ENCODE assay signal across 1 cellular context in genomic region chr19:40283414-40284250, GRCh38.
TF ChIP-seq lines count a peak whose summit lies in the region.

No MANE protein-coding gene starts in this region.

TF ChIP-seq in H1, 55 proteins besides CTCF, POLR2A, EP300 and RAD21:
- TF ChIP-seq RBBP5 (IDR thresholded peaks at IDR 0.05; ENCODE audit: borderline replicate concordance, low read depth, low read length) (no peak), ZNF274 (IDR thresholded peaks at IDR 0.05; ENCODE audit: borderline replicate concordance, extremely low read depth, low read length) (no peak), GABPA (IDR thresholded peaks at IDR 0.05; ENCODE audit: borderline replicate concordance, insufficient read depth, low read length) (no peak), TEAD4 (IDR thresholded peaks at IDR 0.05; ENCODE audit: low read depth, low read length) (no peak), NANOG (IDR thresholded peaks at IDR 0.05; ENCODE audit: insufficient read depth, low read depth, low read length, poor library complexity, severe bottlenecking) (no peak), BACH1 (IDR thresholded peaks at IDR 0.05; ENCODE audit: low read length) (no peak), CBX8 (IDR thresholded peaks at IDR 0.05; ENCODE audit: borderline replicate concordance, low read depth, low read length) (no peak), KDM5A (IDR thresholded peaks at IDR 0.05; ENCODE audit: low read length) (no peak), HDAC2 (IDR thresholded peaks at IDR 0.05; ENCODE audit: borderline replicate concordance in 1 of 2, low read depth in 2 of 2, low read length in 2 of 2) (no peak), TBP (IDR thresholded peaks at IDR 0.05; ENCODE audit: low read depth, low read length) (no peak), SP4 (IDR thresholded peaks at IDR 0.05; ENCODE audit: low read length) (no peak), NRF1 (IDR thresholded peaks at IDR 0.05; ENCODE audit: low read depth, low read length) (no peak), RXRA (IDR thresholded peaks at IDR 0.05; ENCODE audit: insufficient read depth, low read depth, low read length) (no peak), FOSL1 (IDR thresholded peaks at IDR 0.05; ENCODE audit: insufficient read depth, low read depth, low read length) (no peak), KDM1A (IDR thresholded peaks at IDR 0.05; ENCODE audit: borderline replicate concordance, low read length) (no peak), TAF1 (IDR thresholded peaks at IDR 0.05; ENCODE audit: low read depth, low read length) (no peak)
TF ChIP-seq in H1: peak in this region for 0.
